Comparison of ENCODE assay signal across 8 cellular contexts in genomic region chr1:175338447-175339135, GRCh38.
DNase-seq lines count a peak whose midpoint lies in the region; ATAC-seq and TF ChIP-seq lines count a peak whose summit lies in the region.

No MANE protein-coding gene starts in this region.

- no peaks in the 10 kb centered on the region for H3K79me2 ChIP-seq in MM.1S (ENCODE audit: low read length)

- peaks cover 21% of the 10 kb centered on the region for H3K27me3 Mint-ChIP-seq in CD8-positive, alpha-beta T cell (ENCODE audit: low read depth)
- H3K27me3 Mint-ChIP-seq in activated CD8-positive, alpha-beta T cell treated with anti-CD3 and anti-CD28 coated beads, Interleukin-2, amount 10 ng/mL, durations not matched to agents 7 days and 5 days (ENCODE audit: low read depth): peaks cover 28% of the 10 kb centered on the region

- H3K4me1 ChIP-seq in CD8-positive, alpha-beta T cell (ENCODE audit: insufficient read depth, low read length): no peaks in the 10 kb centered on the region
- H3K4me1 ChIP-seq in MM.1S (ENCODE audit: low read length) (no peaks in the 10 kb centered on the region), foreskin keratinocyte (no peaks in the 10 kb centered on the region)

- no peak overlapping the region for H3K4me2 ChIP-seq in MM.1S (ENCODE audit: low read depth, low read length)

- H3K4me3 ChIP-seq in CD8-positive, alpha-beta T cell (ENCODE audit: low read depth, low read length): no peak overlapping the region
- H3K4me3 ChIP-seq in MM.1S (ENCODE audit: low read length): no peak overlapping the region

- H3K9me3 ChIP-seq in CD8-positive, alpha-beta T cell (ENCODE audit: low read length): no peaks in the 10 kb centered on the region
- no peaks in the 10 kb centered on the region for H3K9me3 ChIP-seq in MM.1S (replicated peaks; ENCODE audit: insufficient read depth, low read length)

- CTCF ChIA-PET in CD8-positive, alpha-beta T cell (lab: Charles Lee): interaction anchor here (0.9 to 3.9 kb wide), 9 partner anchors 11 to 194 kb away, joined by 3 to 23 read pairs (median 11); no protein-coding TSS in a partner anchor
- CTCF ChIA-PET in activated CD8-positive, alpha-beta T cell treated with anti-CD3 and anti-CD28 coated beads, Interleukin-2, amount 10 ng/mL, durations not matched to agents 7 days and 5 days (lab: Charles Lee): interaction anchor here (0.7 to 3.3 kb wide), 21 partner anchors 8 to 309 kb away, joined by 3 to 26 read pairs (median 4); no protein-coding TSS in a partner anchor

- no peaks in the 10 kb centered on the region for H3F3A ChIP-seq in MM.1S (ENCODE audit: insufficient read depth, low read length)

- no peak overlapping the region for H3K27ac Mint-ChIP-seq in CD8-positive, alpha-beta T cell
- H3K27ac Mint-ChIP-seq in activated CD8-positive, alpha-beta T cell treated with anti-CD3 and anti-CD28 coated beads, Interleukin-2, amount 10 ng/mL, durations not matched to agents 7 days and 5 days: no peak overlapping the region

- no peaks in the 10 kb centered on the region for H3K27me3 ChIP-seq in CD8-positive, alpha-beta T cell (ENCODE audit: insufficient read depth, low read length)
- no peaks in the 10 kb centered on the region for H3K27me3 ChIP-seq in MM.1S (replicated peaks; ENCODE audit: insufficient read depth, low read length)
- H3K27me3 ChIP-seq in foreskin keratinocyte: no peaks in the 10 kb centered on the region

- ATAC-seq in CD8-positive, alpha-beta T cell: peak; percentile 98
- ATAC-seq in GM21381 (IDR thresholded peaks at IDR 0.05; ENCODE audit: unreplicated experiment) (peak; percentile 92), foreskin keratinocyte (peak; percentile 76), GM18517 (IDR thresholded peaks at IDR 0.05; ENCODE audit: unreplicated experiment) (no peak)
- ATAC-seq in activated CD8-positive, alpha-beta T cell treated with anti-CD3 and anti-CD28 coated beads, Interleukin-2, amount 10 ng/mL, durations not matched to agents 7 days and 5 days: peak; percentile 89

- TF ChIP-seq CTCF in CD8-positive, alpha-beta T cell (IDR thresholded peaks at IDR 0.05): peak; percentile 58
- peak; percentile 60 for TF ChIP-seq CTCF in MM.1S (IDR thresholded peaks at IDR 0.05; ENCODE audit: low read length)
- peak; percentile 56 for TF ChIP-seq CTCF in foreskin keratinocyte (conservative IDR thresholded peaks at IDR 0.05)

- H3K9me3 Mint-ChIP-seq in CD8-positive, alpha-beta T cell: no peaks in the 10 kb centered on the region
- no peaks in the 10 kb centered on the region for H3K9me3 Mint-ChIP-seq in activated CD8-positive, alpha-beta T cell treated with anti-CD3 and anti-CD28 coated beads, Interleukin-2, amount 10 ng/mL, durations not matched to agents 7 days and 5 days (ENCODE audit: insufficient read depth)

- no peaks in the 10 kb centered on the region for H3K36me3 ChIP-seq in CD8-positive, alpha-beta T cell (ENCODE audit: insufficient read depth, low read length)
- H3K36me3 ChIP-seq in MM.1S (replicated peaks; ENCODE audit: insufficient read depth, low read length): no peaks in the 10 kb centered on the region

- no peak overlapping the region for H3K4me3 Mint-ChIP-seq in CD8-positive, alpha-beta T cell
- H3K4me3 Mint-ChIP-seq in activated CD8-positive, alpha-beta T cell treated with anti-CD3 and anti-CD28 coated beads, Interleukin-2, amount 10 ng/mL, durations not matched to agents 7 days and 5 days: no peak overlapping the region

- POLR2A ChIA-PET in CD8-positive, alpha-beta T cell (lab: Charles Lee): no interaction called here
- POLR2A ChIA-PET in activated CD8-positive, alpha-beta T cell treated with anti-CD3 and anti-CD28 coated beads, Interleukin-2, amount 10 ng/mL, durations not matched to agents 7 days and 5 days (lab: Charles Lee): no interaction called here

- no peaks in the 10 kb centered on the region for H4K20me1 ChIP-seq in MM.1S (ENCODE audit: insufficient read depth, low read length)

- H3K9ac ChIP-seq in MM.1S (ENCODE audit: low read length): no peak overlapping the region

- no peak overlapping the region for H3K27ac ChIP-seq in CD8-positive, alpha-beta T cell (ENCODE audit: low read depth, low read length)
- H3K27ac ChIP-seq in MM.1S (ENCODE audit: low read length) (no peak overlapping the region), foreskin keratinocyte (no peak overlapping the region)

- peak; percentile 31 to 71 (median 55) for DNase-seq in CD8-positive, alpha-beta T cell
- peak; percentile 40 for DNase-seq in MM.1S
- peak; percentile 67 for DNase-seq in activated CD8-positive, alpha-beta T cell treated with anti-CD3 and anti-CD28 coated beads, Interleukin-2, amount 10 ng/mL, durations not matched to agents 7 days and 5 days
- no peak for DNase-seq in foreskin keratinocyte
- DNase-seq in stimulated activated CD4-positive, alpha-beta T cell treated with anti-CD3 and anti-CD28 coated beads, TNF-alpha, amount 100 ng/mL, for 4 hours (ENCODE audit: low read depth in 3 of 3): peak; percentile 16 to 28 (median 27)
- DNase-seq in T1000 (lab: John Stamatoyannopoulos, UW): no peak

- H3K36me3 Mint-ChIP-seq in CD8-positive, alpha-beta T cell: no peaks in the 10 kb centered on the region
- H3K36me3 Mint-ChIP-seq in activated CD8-positive, alpha-beta T cell treated with anti-CD3 and anti-CD28 coated beads, Interleukin-2, amount 10 ng/mL, durations not matched to agents 7 days and 5 days (ENCODE audit: low read depth): no peaks in the 10 kb centered on the region

- intact Hi-C loops in CD8-positive, alpha-beta T cell (cut with DNase I, micrococcal nuclease): no loop called here

- H3K9me2 ChIP-seq in MM.1S (replicated peaks; ENCODE audit: insufficient read depth, low read length): no peaks in the 10 kb centered on the region

- peaks cover 5% of the 10 kb centered on the region for H3K4me1 Mint-ChIP-seq in CD8-positive, alpha-beta T cell (ENCODE audit: low read depth)
- H3K4me1 Mint-ChIP-seq in activated CD8-positive, alpha-beta T cell treated with anti-CD3 and anti-CD28 coated beads, Interleukin-2, amount 10 ng/mL, durations not matched to agents 7 days and 5 days (ENCODE audit: low read depth): no peaks in the 10 kb centered on the region

- H2AFZ ChIP-seq in MM.1S (ENCODE audit: low read length): no peak overlapping the region

Comparison
In these comparisons a context has a peak if more than half of its experiments do, and no peak if none do; other contexts are left out.
1. DNase-seq: peak in CD8-positive, alpha-beta T cell (7 of 7), MM.1S (single experiment), activated CD8-positive, alpha-beta T cell treated with anti-CD3 and anti-CD28 coated beads, Interleukin-2, amount 10 ng/mL, durations not matched to agents 7 days and 5 days (single experiment) and stimulated activated CD4-positive, alpha-beta T cell treated with anti-CD3 and anti-CD28 coated beads, TNF-alpha, amount 100 ng/mL, for 4 hours (3 of 3); none in foreskin keratinocyte (0 of 2) and T1000 (single experiment).
2. Peak in every context shown above with its lines, with median percentiles within 50 percentile points of each other: CTCF ChIP-seq.